ENCODE assay signal across 16 cellular contexts in the genomic region with DNA sequence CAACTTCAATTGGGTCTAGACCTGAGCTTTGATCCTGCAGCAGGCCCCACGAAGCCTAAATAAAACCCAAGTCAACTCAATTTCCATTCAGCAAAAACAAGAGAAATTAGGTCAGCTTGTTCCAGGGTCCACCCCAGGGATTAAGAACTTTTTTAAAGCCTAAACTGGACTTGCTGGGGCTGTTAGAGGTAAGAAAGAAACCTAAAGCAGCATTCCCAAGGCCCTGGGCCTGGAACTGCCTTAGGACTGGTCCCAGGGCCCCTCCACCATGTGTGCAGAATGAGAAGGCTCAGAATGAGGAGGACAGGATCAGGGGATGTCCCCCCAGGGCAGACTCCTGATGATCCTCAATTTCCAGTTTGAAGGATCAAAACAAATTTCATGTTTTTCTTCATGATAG.
A peak's percentile ranks its signal among the peaks of the same experiment; 100 is the strongest.
DNase-seq lines count a peak whose midpoint lies in the region; ATAC-seq and TF ChIP-seq lines count a peak whose summit lies in the region.
"Had no signal": no experiment of that assay in that cellular context is flagged by ENCODE, and none has a peak within 500 bp of the region (broad histone marks: within the 10 kb centered on the region; RNA-seq: fewer than 3 reads in every experiment).

No MANE protein-coding gene starts in this region.

- no peak overlapping the region for H3K4me2 ChIP-seq in mesendoderm (ENCODE audit: low read length)

- peak overlapping the region; percentile 75 for H3K4me3 Mint-ChIP-seq in natural killer cell treated with Interleukin-12 subunit alpha and Interleukin-12 subunit beta and Interleukin-15 and Interleukin-18, amount 100 ng/mL, for 72 hours
- no peak overlapping the region for H3K4me3 Mint-ChIP-seq in natural killer cell

- no peak for ATAC-seq in natural killer cell treated with Interleukin-12 subunit alpha and Interleukin-12 subunit beta and Interleukin-15 and Interleukin-18, amount 100 ng/mL, for 72 hours
- ATAC-seq in natural killer cell (no peak), GM18868 (IDR thresholded peaks at IDR 0.05; ENCODE audit: unreplicated experiment) (no peak)

- H2BK120ac ChIP-seq in mesendoderm (ENCODE audit: low read depth, low read length): no peak overlapping the region

- no peaks in the 10 kb centered on the region for H3K27me3 ChIP-seq in dorsolateral prefrontal cortex
- H3K27me3 ChIP-seq in mesendoderm (ENCODE audit: insufficient read depth, low read length, poor library complexity): no peaks in the 10 kb centered on the region

- no peaks in the 10 kb centered on the region for H3K9me3 Mint-ChIP-seq in natural killer cell treated with Interleukin-12 subunit alpha and Interleukin-12 subunit beta and Interleukin-15 and Interleukin-18, amount 100 ng/mL, for 72 hours
- no peaks in the 10 kb centered on the region for H3K9me3 Mint-ChIP-seq in natural killer cell
- H3K9me3 Mint-ChIP-seq: H9 had no signal

- H3K18ac ChIP-seq in mesendoderm (ENCODE audit: low read length): peak overlapping the region; percentile 64

- DNase-seq in natural killer cell treated with Interleukin-12 subunit alpha and Interleukin-12 subunit beta and Interleukin-15 and Interleukin-18, amount 100 ng/mL, for 72 hours (ENCODE audit: low spot score): no peak
- DNase-seq in natural killer cell (no peak), dorsolateral prefrontal cortex (no peak), mesendoderm (no peak), coronary artery (ENCODE audit: low spot score) (no peak)
- no peak for DNase-seq in stimulated activated CD4-positive, alpha-beta T cell treated with anti-CD3 and anti-CD28 coated beads, Interleukin-2, amount 100 ng/mL, for 24 hours
- DNase-seq: 8988T, Caco-2, H9, NCI-H1436 treated with DMSO at 0.1 percent for 48 hours, NCI-H2081 treated with DMSO at 0.1 percent for 48 hours, NCI-H226, NCI-H526 had no signal

- H3K27me3 Mint-ChIP-seq in natural killer cell treated with Interleukin-12 subunit alpha and Interleukin-12 subunit beta and Interleukin-15 and Interleukin-18, amount 100 ng/mL, for 72 hours: no peaks in the 10 kb centered on the region
- no peaks in the 10 kb centered on the region for H3K27me3 Mint-ChIP-seq in natural killer cell (ENCODE audit: low read depth in 2 of 2)

- H3K9ac ChIP-seq in mesendoderm (ENCODE audit: low read length): no peak overlapping the region

- no peaks in the 10 kb centered on the region for H3K79me2 ChIP-seq in mesendoderm (ENCODE audit: control insufficient read depth, insufficient read depth, low read length)

- H3K27ac ChIP-seq in dorsolateral prefrontal cortex: peak overlapping the region in 54 of 59 donors; percentile 9 to 87 (median 56)
- H3K27ac ChIP-seq in mesendoderm (ENCODE audit: low read depth, low read length): no peak overlapping the region
- H3K27ac ChIP-seq in temporal lobe (ENCODE audit: low read depth, low read length): peak overlapping the region; percentile 57
- H3K27ac ChIP-seq in coronary artery: peak overlapping the region in 1 of 2 donors; percentile 5
- H3K27ac ChIP-seq: RWPE1 had no signal

- no peak overlapping the region for H4K8ac ChIP-seq in mesendoderm (ENCODE audit: low read depth, low read length)

- no peak overlapping the region for H2BK5ac ChIP-seq in mesendoderm (ENCODE audit: low read length)

- no peaks in the 10 kb centered on the region for H3K36me3 Mint-ChIP-seq in natural killer cell treated with Interleukin-12 subunit alpha and Interleukin-12 subunit beta and Interleukin-15 and Interleukin-18, amount 100 ng/mL, for 72 hours
- peaks cover 9% of the 10 kb centered on the region for H3K36me3 Mint-ChIP-seq in natural killer cell

- H3K4me3 ChIP-seq in dorsolateral prefrontal cortex (no peak overlapping the region), mesendoderm (ENCODE audit: low read length) (no peak overlapping the region), coronary artery (no peak overlapping the region)

- peak overlapping the region; percentile 79 for H3K4ac ChIP-seq in mesendoderm (ENCODE audit: low read depth, low read length)

- H3K27ac Mint-ChIP-seq in natural killer cell treated with Interleukin-12 subunit alpha and Interleukin-12 subunit beta and Interleukin-15 and Interleukin-18, amount 100 ng/mL, for 72 hours: peak overlapping the region; percentile 84 to 94
- peak overlapping the region in 1 of 2 donors; percentile 84 for H3K27ac Mint-ChIP-seq in natural killer cell

- intact Hi-C loops in natural killer cell (cut with micrococcal nuclease): no loop called here
- intact Hi-C loops in dorsolateral prefrontal cortex (cut with DNase I): loop anchor here in 1 of 2 donors (10.0 kb wide), 1 partner anchor 120 kb away; no protein-coding TSS in a partner anchor

- peaks cover 21% of the 10 kb centered on the region for H3K4me1 ChIP-seq in mesendoderm (ENCODE audit: control insufficient read depth, low read depth, low read length)

- no peak overlapping the region for H3K23ac ChIP-seq in mesendoderm (ENCODE audit: low read length)

- H3K79me1 ChIP-seq in mesendoderm (ENCODE audit: low read length): no peaks in the 10 kb centered on the region

- peaks cover 19 to 33% of the 10 kb centered on the region in 2 donors for H3K4me1 Mint-ChIP-seq in natural killer cell treated with Interleukin-12 subunit alpha and Interleukin-12 subunit beta and Interleukin-15 and Interleukin-18, amount 100 ng/mL, for 72 hours (ENCODE audit: low read depth in 2 of 2)
- H3K4me1 Mint-ChIP-seq in natural killer cell: peaks cover 29 to 31% of the 10 kb centered on the region in 2 donors

- H3K56ac ChIP-seq in mesendoderm (ENCODE audit: low read length): no peak overlapping the region

- no peak overlapping the region for H2AK5ac ChIP-seq in mesendoderm (ENCODE audit: low read length)

- no CpG with 5 or more reads among the region's 1 CpG for WGBS in mesendoderm (ENCODE audit: extremely low coverage, insufficient coverage, low lambda C conversion rate)

- no peak overlapping the region for H4K5ac ChIP-seq in mesendoderm (ENCODE audit: low read length)

- TF ChIP-seq CTCF in natural killer cell (IDR thresholded peaks at IDR 0.05) (no peak), dorsolateral prefrontal cortex (IDR thresholded peaks at IDR 0.05 in 54 of 56, conservative IDR thresholded peaks at IDR 0.05 in 2 of 56; ENCODE audit: low read depth in 1 of 56, partially characterized antibody in 56 of 56) (no peak), coronary artery (IDR thresholded peaks at IDR 0.05) (no peak)

- peak overlapping the region; percentile 92 for H2BK15ac ChIP-seq in mesendoderm (replicated peaks; ENCODE audit: low read depth)

- H3K36me3 ChIP-seq in mesendoderm (ENCODE audit: control insufficient read depth, insufficient read depth, low read length): no peaks in the 10 kb centered on the region
